Comparison of ENCODE assay signal across 8 cellular contexts in genomic region chr17:49997773-49998703, GRCh38. TPM values are rescaled to one million over a fixed set of nuclear protein-coding genes. Genes with fewer than 3 reads are reported as not detected.
A peak's percentile ranks its signal among the peaks of the same experiment; 100 is the strongest.
DNase-seq lines count a peak whose midpoint lies in the region; ATAC-seq and TF ChIP-seq lines count a peak whose summit lies in the region.

No MANE protein-coding gene starts in this region.

- no peaks in the 10 kb centered on the region for H3K9me3 Mint-ChIP-seq in activated naive CD4-positive, alpha-beta T cell treated with anti-CD3 and anti-CD28 coated beads, Interleukin-2, amount 50 U/mL, for 72 hours

- TF ChIP-seq CTCF in C4-2B (conservative IDR thresholded peaks at IDR 0.05), result peak; percentile 95

- intact Hi-C loops in Right ventricle myocardium inferior (cut with DNase I) (loop anchor here (1.0 to 5.0 kb wide), 5 partner anchors 46 to 431 kb away; partner anchors contain the start of gene SLC35B1), posterior vena cava (cut with DNase I) (loop anchor here (1.0 to 10.0 kb wide), 7 partner anchors 46 to 443 kb away; no protein-coding TSS in a partner anchor)

- no peak overlapping the region for H3K27ac Mint-ChIP-seq in activated naive CD4-positive, alpha-beta T cell treated with anti-CD3 and anti-CD28 coated beads, Interleukin-2, amount 50 U/mL, for 72 hours

- DNase-seq in NCI-H1105 treated with DMSO at 0.1 percent for 48 hours (lab: John Stamatoyannopoulos, UW) (peak; percentile 83), SKM-1 (lab: John Stamatoyannopoulos, UW; ENCODE audit: unreplicated experiment) (peak; percentile 85), Right ventricle myocardium inferior (ENCODE audit: missing footprints) (no peak), posterior vena cava (ENCODE audit: low spot score) (peak; percentile 89), ureter (ENCODE audit: low spot score) (peak; percentile 89)
- DNase-seq in activated naive CD4-positive, alpha-beta T cell treated with anti-CD3 and anti-CD28 coated beads, Interleukin-2, amount 50 U/mL, for 72 hours (ENCODE audit: low spot score in 2 of 2), result peak; percentile 79 to 92

- ATAC-seq in GM21825 (IDR thresholded peaks at IDR 0.05; ENCODE audit: unreplicated experiment), result peak; percentile 62
- peak; percentile 87 to 93 for ATAC-seq in activated naive CD4-positive, alpha-beta T cell treated with anti-CD3 and anti-CD28 coated beads, Interleukin-2, amount 50 U/mL, for 72 hours
- peak; percentile 80 for ATAC-seq in Right ventricle myocardium inferior

- H3K27ac ChIP-seq in C4-2B, result no peak overlapping the region

- H3K36me3 Mint-ChIP-seq in activated naive CD4-positive, alpha-beta T cell treated with anti-CD3 and anti-CD28 coated beads, Interleukin-2, amount 50 U/mL, for 72 hours, result peaks cover 8 to 12% of the 10 kb centered on the region in 2 donors

RNA-seq across cellular contexts. Expression of gene DLX3, which starts 3.0 kb away (rescaled TPM):
- under 1 TPM in 1 of 2 donors, not detected in 1; 0.10 TPM for total RNA-seq in activated naive CD4-positive, alpha-beta T cell treated with anti-CD3 and anti-CD28 coated beads, Interleukin-2, amount 50 U/mL, for 72 hours
- total RNA-seq in Right ventricle myocardium inferior (not detected), posterior vena cava (under 1 TPM in 1 of 2 donors, not detected in 1; 0.23 TPM), ureter (1.1 TPM)

RNA-seq across cellular contexts. Expression of gene DLX4, which starts 29.0 kb away (rescaled TPM):
- under 1 TPM; 0.27 to 0.56 TPM for total RNA-seq in activated naive CD4-positive, alpha-beta T cell treated with anti-CD3 and anti-CD28 coated beads, Interleukin-2, amount 50 U/mL, for 72 hours
- total RNA-seq in Right ventricle myocardium inferior (not detected), posterior vena cava (under 1 TPM in 1 of 2 donors, not detected in 1; 0.19 TPM), ureter (1.1 TPM)

RNA-seq across cellular contexts. Expression of gene ITGA3, which starts 57.9 kb away (rescaled TPM):
- total RNA-seq in activated naive CD4-positive, alpha-beta T cell treated with anti-CD3 and anti-CD28 coated beads, Interleukin-2, amount 50 U/mL, for 72 hours, result 10 to 100 TPM in 1 of 2 donors, 1 to 10 TPM in 1; 7.4 to 40.7 TPM
- total RNA-seq in Right ventricle myocardium inferior (16.4 TPM), posterior vena cava (10 to 100 TPM; 56.3 to 80.3 TPM), ureter (211 TPM)
